In the genomic region with DNA sequence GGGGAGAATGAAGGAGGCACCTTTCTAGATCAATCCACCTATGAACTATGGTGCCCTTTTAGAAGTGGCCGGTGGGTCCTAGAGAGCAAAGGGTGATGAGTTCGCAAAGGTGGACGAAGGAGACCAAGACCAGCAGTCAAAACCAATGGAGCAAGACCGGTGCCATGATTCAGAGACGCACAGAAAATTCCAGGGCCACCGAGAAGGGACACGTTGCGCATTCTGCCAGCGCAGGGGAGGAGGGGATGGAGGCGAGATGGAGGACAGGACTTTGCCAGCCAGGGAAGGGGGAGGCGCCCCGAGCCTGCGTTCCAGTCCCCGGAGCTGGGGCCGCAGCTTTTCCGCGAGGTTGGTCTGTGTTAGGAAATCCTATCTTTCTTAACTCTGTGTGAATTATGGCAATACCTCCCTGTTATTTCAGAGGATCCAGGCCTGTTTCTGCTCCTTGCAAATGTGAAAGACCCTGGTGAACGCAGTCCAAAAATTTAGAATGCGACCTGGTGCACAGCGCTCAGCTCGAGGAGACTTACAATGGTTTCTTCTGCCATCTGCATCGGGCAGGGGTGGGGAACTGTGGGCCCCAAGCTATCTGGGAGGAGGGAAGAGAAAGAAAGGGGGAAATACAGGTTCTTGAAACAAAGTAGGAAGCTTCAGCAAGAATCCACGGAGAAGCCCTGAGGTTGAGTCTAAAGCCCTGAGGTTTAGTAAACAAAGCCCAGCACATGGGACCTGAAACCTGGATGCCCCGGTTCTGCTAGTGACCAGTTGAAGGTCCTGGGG, we compare ENCODE assay signal across 8 cellular contexts.
DNase-seq lines count a peak whose midpoint lies in the region; ATAC-seq and TF ChIP-seq lines count a peak whose summit lies in the region.

No MANE protein-coding gene starts in this region.

- no peaks in the 10 kb centered on the region for H3K9me3 ChIP-seq in upper lobe of left lung
- H3K9me3 ChIP-seq in colonic mucosa = no peaks in the 10 kb centered on the region

- H3K27ac ChIP-seq in upper lobe of left lung (peak overlapping the region; percentile 66 to 87 (median 76)), colonic mucosa (no peak overlapping the region)

- no peak overlapping the region for H3K27ac Mint-ChIP-seq in activated naive CD4-positive, alpha-beta T cell treated with anti-CD3 and anti-CD28 coated beads for 36 hours
- no peak overlapping the region for H3K27ac Mint-ChIP-seq in central memory CD8-positive, alpha-beta T cell (ENCODE audit: low read depth)
- H3K27ac Mint-ChIP-seq in mesothelial cell of epicardium = peak overlapping the region; percentile 99

- no peak for DNase-seq in activated naive CD4-positive, alpha-beta T cell treated with anti-CD3 and anti-CD28 coated beads for 36 hours
- no peak for DNase-seq in activated naive CD4-positive, alpha-beta T cell (lab: John Stamatoyannopoulos, UW)
- DNase-seq in central memory CD8-positive, alpha-beta T cell (ENCODE audit: low spot score in 2 of 2) = no peak
- DNase-seq in mesothelial cell of epicardium (ENCODE audit: low spot score in 2 of 2, unreplicated experiment in 2 of 2) (peak; percentile 59 to 75), upper lobe of left lung (peak; percentile 61 to 80), colonic mucosa (no peak), NCI-H748 (lab: John Stamatoyannopoulos, UW; ENCODE audit: unreplicated experiment) (no peak)
- no peak for DNase-seq in stimulated activated CD4-positive, alpha-beta T cell treated with anti-CD3 and anti-CD28 coated beads, Interleukin-15, amount 100 ng/mL, for 24 hours

- WGBS in upper lobe of left lung, 2 donors = 49 to 55% methylated on average over 17 to 20 of the region's 24 CpGs

- TF ChIP-seq EP300 in upper lobe of left lung (IDR thresholded peaks at IDR 0.05) = no peak

- peak overlapping the region; percentile 61 for H3K4me3 Mint-ChIP-seq in activated naive CD4-positive, alpha-beta T cell treated with anti-CD3 and anti-CD28 coated beads for 36 hours
- H3K4me3 Mint-ChIP-seq in central memory CD8-positive, alpha-beta T cell = peak overlapping the region; percentile 80
- H3K4me3 Mint-ChIP-seq in mesothelial cell of epicardium = peak overlapping the region; percentile 55

- H3K4me3 ChIP-seq in upper lobe of left lung (peak overlapping the region in 3 of 4 donors; percentile 34 to 55 (median 54)), colonic mucosa (no peak overlapping the region)

- intact Hi-C loops in activated naive CD4-positive, alpha-beta T cell treated with anti-CD3 and anti-CD28 coated beads for 36 hours (cut with micrococcal nuclease) = loop anchor here (1.0 to 10.0 kb wide), 4 partner anchors 73 to 558 kb away; partner anchors contain the start of genes CRYZL1 and ITSN1
- intact Hi-C loops in colonic mucosa (cut with DNase I) = loop anchor here (5.0 kb wide), 1 partner anchor 280 kb away; no protein-coding TSS in a partner anchor

- no peaks in the 10 kb centered on the region for H3K9me3 Mint-ChIP-seq in activated naive CD4-positive, alpha-beta T cell treated with anti-CD3 and anti-CD28 coated beads for 36 hours
- H3K9me3 Mint-ChIP-seq in central memory CD8-positive, alpha-beta T cell = no peaks in the 10 kb centered on the region
- no peaks in the 10 kb centered on the region for H3K9me3 Mint-ChIP-seq in mesothelial cell of epicardium

- no peak for TF ChIP-seq POLR2A in upper lobe of left lung (IDR thresholded peaks at IDR 0.05)

- no peaks in the 10 kb centered on the region for H3K36me3 Mint-ChIP-seq in activated naive CD4-positive, alpha-beta T cell treated with anti-CD3 and anti-CD28 coated beads for 36 hours (ENCODE audit: low read depth)
- peaks cover 5% of the 10 kb centered on the region for H3K36me3 Mint-ChIP-seq in central memory CD8-positive, alpha-beta T cell (ENCODE audit: insufficient read depth)
- H3K36me3 Mint-ChIP-seq in mesothelial cell of epicardium = no peaks in the 10 kb centered on the region

- peak overlapping the region in 1 of 2 donors; percentile 23 for H3K9ac ChIP-seq in colonic mucosa (ENCODE audit: low read depth in 2 of 2, low read length in 2 of 2)

- no peaks in the 10 kb centered on the region for H3K36me3 ChIP-seq in upper lobe of left lung
- no peaks in the 10 kb centered on the region for H3K36me3 ChIP-seq in colonic mucosa

- no peak for ATAC-seq in central memory CD8-positive, alpha-beta T cell (replicated peaks; ENCODE audit: extremely low read depth, poor library complexity, severe bottlenecking)
- ATAC-seq in upper lobe of left lung (ENCODE audit: low FRiP score in 2 of 2) = peak; percentile 35 to 47

- CTCF ChIA-PET in activated naive CD4-positive, alpha-beta T cell treated with anti-CD3 and anti-CD28 coated beads for 36 hours (lab: Charles Lee) = interaction anchor here (0.7 to 4.5 kb wide), 16 partner anchors 14 to 279 kb away, joined by 3 to 38 read pairs (median 4); partner anchors contain the start of genes MRPS6 and SLC5A3

- H3K4me1 ChIP-seq in upper lobe of left lung (peaks cover 20 to 51% (median 28%) of the 10 kb centered on the region in 4 donors), colonic mucosa (no peaks in the 10 kb centered on the region)

- no peaks in the 10 kb centered on the region for H3K27me3 Mint-ChIP-seq in activated naive CD4-positive, alpha-beta T cell treated with anti-CD3 and anti-CD28 coated beads for 36 hours (ENCODE audit: low read depth)
- no peaks in the 10 kb centered on the region for H3K27me3 Mint-ChIP-seq in central memory CD8-positive, alpha-beta T cell
- no peaks in the 10 kb centered on the region for H3K27me3 Mint-ChIP-seq in mesothelial cell of epicardium (ENCODE audit: low read depth)

- no peaks in the 10 kb centered on the region for H3K27me3 ChIP-seq in upper lobe of left lung
- no peaks in the 10 kb centered on the region for H3K27me3 ChIP-seq in colonic mucosa

- TF ChIP-seq CTCF in mesothelial cell of epicardium (IDR thresholded peaks at IDR 0.05; ENCODE audit: unreplicated experiment) (no peak), upper lobe of left lung (IDR thresholded peaks at IDR 0.05) (no peak), colonic mucosa (IDR thresholded peaks at IDR 0.05) (no peak)

- H3K4me1 Mint-ChIP-seq in activated naive CD4-positive, alpha-beta T cell treated with anti-CD3 and anti-CD28 coated beads for 36 hours (ENCODE audit: low read depth) = peaks cover 43% of the 10 kb centered on the region
- peaks cover 15% of the 10 kb centered on the region for H3K4me1 Mint-ChIP-seq in central memory CD8-positive, alpha-beta T cell
- peaks cover 63% of the 10 kb centered on the region for H3K4me1 Mint-ChIP-seq in mesothelial cell of epicardium

Comparison
In these comparisons a context has a peak if more than half of its experiments do, and no peak if none do; other contexts are left out.
1. DNase-seq: peak in mesothelial cell of epicardium (2 of 2) and upper lobe of left lung (2 of 2); none in activated naive CD4-positive, alpha-beta T cell treated with anti-CD3 and anti-CD28 coated beads for 36 hours (single experiment), activated naive CD4-positive, alpha-beta T cell (0 of 4), central memory CD8-positive, alpha-beta T cell (0 of 2), colonic mucosa (single experiment), stimulated activated CD4-positive, alpha-beta T cell treated with anti-CD3 and anti-CD28 coated beads, Interleukin-15, amount 100 ng/mL, for 24 hours (single experiment) and NCI-H748 (single experiment).
2. Peak in every context shown above with its lines, with median percentiles within 50 percentile points of each other: H3K4me3 Mint-ChIP-seq.